ENCODE assay signal across 27 cellular contexts in the genomic region with DNA sequence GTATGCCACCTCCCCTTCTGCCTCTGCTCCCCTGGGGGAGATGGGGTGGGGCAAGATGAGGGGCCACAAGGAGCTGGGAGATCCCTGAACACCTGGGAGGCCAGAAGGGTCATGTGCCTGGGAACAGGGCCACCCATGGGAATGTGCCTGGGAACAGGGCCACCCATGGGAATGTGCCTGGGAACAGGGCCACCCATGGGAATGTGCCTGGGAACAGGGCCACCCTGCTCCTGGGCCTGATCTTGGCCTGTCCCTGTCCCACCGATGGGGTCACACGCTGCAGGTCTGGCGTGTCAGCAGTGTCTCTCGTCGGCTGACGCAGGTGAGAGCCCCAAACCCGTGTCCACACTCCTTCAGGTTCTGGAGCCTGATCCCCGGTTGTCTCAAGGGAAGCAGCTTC. TPM values are rescaled to one million over a fixed set of nuclear protein-coding genes. Genes with fewer than 3 reads are reported as not detected.
"Had no signal": no experiment of that assay in that cellular context is flagged by ENCODE, and none has a peak within 500 bp of the region (broad histone marks: within the 10 kb centered on the region; RNA-seq: fewer than 3 reads in every experiment).

No MANE protein-coding gene starts in this region.

- H3K27ac ChIP-seq: epithelial cell of prostate, esophagus muscularis mucosa, gastrocnemius medialis, heart right ventricle, pancreas, right lobe of liver, testis, tibial nerve had no signal

- H3K27me3 ChIP-seq: esophagus muscularis mucosa, heart right ventricle, pancreas, right lobe of liver, spleen, testis, tibial nerve had no signal

- ATAC-seq: effector memory CD8-positive, alpha-beta T cell; gastrocnemius medialis; heart right ventricle; mucosa of descending colon; naive thymus-derived CD8-positive, alpha-beta T cell; pancreas; right lobe of liver; stimulated activated memory B cell treated with anti-CD40 and anti-IgM and Interleukin-4, amounts not matched to agents 10 μg/mL and 1 μg/mL and 100 μg/mL, for 72 hours; stimulated activated naive CD8-positive, alpha-beta T cell treated with anti-CD3 and anti-CD28 coated beads, Interleukin-15, amount 100 ng/mL, for 72 hours had no signal

- H3K9me3 Mint-ChIP-seq: effector memory CD8-positive, alpha-beta T cell; naive thymus-derived CD8-positive, alpha-beta T cell; stimulated activated memory B cell treated with anti-CD40 and anti-IgM and Interleukin-4, amounts not matched to agents 10 μg/mL and 1 μg/mL and 100 μg/mL, for 72 hours; stimulated activated naive CD8-positive, alpha-beta T cell treated with anti-CD3 and anti-CD28 coated beads, Interleukin-15, amount 100 ng/mL, for 72 hours had no signal

- H3K27me3 Mint-ChIP-seq: effector memory CD8-positive, alpha-beta T cell; naive thymus-derived CD8-positive, alpha-beta T cell; progenitor cell of endocrine pancreas; stimulated activated memory B cell treated with anti-CD40 and anti-IgM and Interleukin-4, amounts not matched to agents 10 μg/mL and 1 μg/mL and 100 μg/mL, for 72 hours; stimulated activated naive CD8-positive, alpha-beta T cell treated with anti-CD3 and anti-CD28 coated beads, Interleukin-15, amount 100 ng/mL, for 72 hours had no signal

- FAIRE-seq: islet of Langerhans, pancreas had no signal

- H3K4me3 Mint-ChIP-seq: naive thymus-derived CD8-positive, alpha-beta T cell; stimulated activated memory B cell treated with anti-CD40 and anti-IgM and Interleukin-4, amounts not matched to agents 10 μg/mL and 1 μg/mL and 100 μg/mL, for 72 hours; stimulated activated naive CD8-positive, alpha-beta T cell treated with anti-CD3 and anti-CD28 coated beads, Interleukin-15, amount 100 ng/mL, for 72 hours had no signal

- DNase-seq: effector memory CD8-positive, alpha-beta T cell; gastrocnemius medialis; heart right ventricle; hypothalamus; kidney glomerular epithelial cell; mammary epithelial cell; mucosa of descending colon; naive thymus-derived CD8-positive, alpha-beta T cell; nucleus accumbens; right lobe of liver; spleen; stimulated activated CD4-positive, alpha-beta T cell treated with anti-CD3 and anti-CD28 coated beads, Interleukin-15, amount 100 ng/mL, for 24 hours; stimulated activated CD4-positive, alpha-beta T cell treated with anti-CD3 and anti-CD28 coated beads, Interleukin-1b, Interleukin-23, amount 100 ng/mL, for 48 hours; stimulated activated CD4-positive, alpha-beta T cell treated with anti-CD3 and anti-CD28 coated beads, Interleukin-4, amount 100 ng/mL, for 24 hours; stimulated activated naive CD8-positive, alpha-beta T cell treated with anti-CD3 and anti-CD28 coated beads, Interleukin-15, amount 100 ng/mL, for 72 hours; testis had no signal

- H3K27ac Mint-ChIP-seq: progenitor cell of endocrine pancreas had no signal

- H3K4me3 ChIP-seq: esophagus muscularis mucosa, gastrocnemius medialis, heart right ventricle, mucosa of descending colon, pancreas, right lobe of liver, spleen, testis, tibial nerve had no signal

- H3K9me3 ChIP-seq: esophagus muscularis mucosa, gastrocnemius medialis, heart right ventricle, mucosa of descending colon, pancreas, right lobe of liver, spleen, testis, tibial nerve had no signal

- H3K36me3 ChIP-seq: gastrocnemius medialis, pancreas had no signal

RNA-seq across cellular contexts. Expression of a gene that starts 9.2 kb away (rescaled TPM):
- total RNA-seq: esophagus muscularis mucosa; fibroblast of villous mesenchyme; gastrocnemius medialis; heart right ventricle; mucosa of descending colon; naive thymus-derived CD8-positive, alpha-beta T cell; progenitor cell of endocrine pancreas; renal cortical epithelial cell; right lobe of liver; subcutaneous adipose tissue; ureter had no signal
- polyA plus RNA-seq: pancreas had no signal

RNA-seq across cellular contexts. Expression of a gene that starts 25.5 kb away (rescaled TPM):
- total RNA-seq: fibroblast of villous mesenchyme; naive thymus-derived CD8-positive, alpha-beta T cell; progenitor cell of endocrine pancreas had no signal
- polyA plus RNA-seq: mammary epithelial cell; naive thymus-derived CD8-positive, alpha-beta T cell had no signal
